ENCODE assay signal across 8 cellular contexts in the genomic region with DNA sequence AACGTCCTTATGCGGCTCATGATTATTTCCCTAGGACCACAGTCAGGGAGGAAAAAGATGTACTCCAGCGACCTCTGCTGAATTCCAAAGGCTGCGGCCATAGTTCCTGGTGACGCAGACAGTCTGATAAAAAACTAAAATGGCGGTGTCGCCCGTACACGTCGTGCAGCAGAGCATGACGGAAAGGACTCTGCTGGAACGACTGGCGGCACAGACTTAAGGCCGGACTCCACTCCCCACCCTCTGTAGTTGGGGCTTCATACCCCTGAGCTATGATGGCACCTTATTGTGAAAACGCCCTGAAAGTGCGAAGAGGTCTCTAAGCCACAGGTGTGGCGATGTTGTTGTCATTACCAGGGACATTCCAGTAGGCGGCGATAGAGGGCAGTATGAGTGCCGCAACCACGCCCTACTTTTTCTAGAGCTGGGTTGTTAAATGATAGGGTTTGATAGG.
DNase-seq lines count a peak whose midpoint lies in the region; ATAC-seq, FAIRE-seq and TF ChIP-seq lines count a peak whose summit lies in the region.

No MANE protein-coding gene starts in this region.

- H2BK12ac ChIP-seq in H1 (ENCODE audit: low read depth, low read length) = no peak overlapping the region

- H3K79me2 ChIP-seq in H1 (ENCODE audit: control insufficient read depth in 1 of 2, insufficient read depth in 2 of 2, low read length in 2 of 2) = no peaks in the 10 kb centered on the region

- POLR2A ChIA-PET in GM10248 (lab: Yijun Ruan, JAX) (no interaction called here), HEK293T (lab: Yijun Ruan, JAX) (no interaction called here), H1 (lab: Charles Lee; ENCODE audit: partially characterized antibody) (no interaction called here)
- POLR2A ChIA-PET in activated CD8-positive, alpha-beta T cell treated with anti-CD3 and anti-CD28 coated beads, Interleukin-2, amount 10 ng/mL, durations not matched to agents 7 days and 5 days (lab: Charles Lee) = interaction anchor here (0.6 kb wide), 1 partner anchor 1726 kb away, joined by 3 read pairs; no protein-coding TSS in a partner anchor

- no peak overlapping the region for H2AK5ac ChIP-seq in H1 (ENCODE audit: low read depth, low read length)

- no peak overlapping the region for H2BK20ac ChIP-seq in H1 (ENCODE audit: low read length)

- TF ChIP-seq POLR2A in H1 (IDR thresholded peaks at IDR 0.05; ENCODE audit: control extremely low read depth in 1 of 2, low read depth in 2 of 2, low read length in 2 of 2) = no peak

- peak; percentile 21 for DNase-seq in GM10248 (ENCODE audit: extremely low spot score)
- DNase-seq in HEK293T (ENCODE audit: extremely low spot score) = peak; percentile 51
- DNase-seq in NCI-H2171 (lab: John Stamatoyannopoulos, UW) = peak; percentile 14
- peak; percentile 59 for DNase-seq in activated CD8-positive, alpha-beta T cell treated with anti-CD3 and anti-CD28 coated beads, Interleukin-2, amount 10 ng/mL, durations not matched to agents 7 days and 5 days
- DNase-seq in H1 (ENCODE audit: low read depth in 1 of 2, low spot score in 2 of 2) = peak; percentile 13 to 60
- peak; percentile 11 for DNase-seq in middle frontal gyrus (ENCODE audit: extremely low spot score, low spot score)
- peak; percentile 15 for DNase-seq in stimulated activated CD8-positive, alpha-beta memory T cell treated with anti-CD3 and anti-CD28 coated beads, Interleukin-4, amount 100 ng/mL, for 24 hours (ENCODE audit: low read depth)
- DNase-seq in glomerular visceral epithelial cell (ENCODE audit: extremely low spot score) = no peak

- H3K4me3 ChIP-seq in H1 (ENCODE audit: extremely low read depth in 1 of 4, insufficient read depth in 2 of 4, low read depth in 3 of 4, low read length in 4 of 4) = peak overlapping the region; percentile 72 to 84 (median 78)

- no peak overlapping the region for H3K4ac ChIP-seq in H1 (replicated peaks; ENCODE audit: insufficient read length, low read depth, low read length)

- H3K4me1 Mint-ChIP-seq in activated CD8-positive, alpha-beta T cell treated with anti-CD3 and anti-CD28 coated beads, Interleukin-2, amount 10 ng/mL, durations not matched to agents 7 days and 5 days (ENCODE audit: low read depth) = peaks cover 2% of the 10 kb centered on the region

- no peak overlapping the region for H2BK15ac ChIP-seq in H1 (ENCODE audit: low read length)

- H3K9me3 ChIP-seq in H1 (ENCODE audit: insufficient read depth in 2 of 2, low read depth in 1 of 2, low read length in 1 of 2) = no peaks in the 10 kb centered on the region

- peak; percentile 83 for FAIRE-seq in H1 (lab: Jason Lieb, UNC)

- no peaks in the 10 kb centered on the region for H3K79me1 ChIP-seq in H1 (ENCODE audit: low read depth, low read length)

- peak overlapping the region; percentile 85 for H3K27ac Mint-ChIP-seq in activated CD8-positive, alpha-beta T cell treated with anti-CD3 and anti-CD28 coated beads, Interleukin-2, amount 10 ng/mL, durations not matched to agents 7 days and 5 days

- no peaks in the 10 kb centered on the region for H3K27me3 Mint-ChIP-seq in activated CD8-positive, alpha-beta T cell treated with anti-CD3 and anti-CD28 coated beads, Interleukin-2, amount 10 ng/mL, durations not matched to agents 7 days and 5 days (ENCODE audit: low read depth)

- 5% methylated on average over 18 of the region's 21 CpGs; no CpG with 5 or more reads in 1 of the 2 experiments for WGBS in H1 (ENCODE audit: extremely low coverage in 1 of 2, insufficient coverage in 1 of 2, insufficient read length in 1 of 2, insufficient replicate concordance in 2 of 2, low coverage in 1 of 2, low lambda C conversion rate in 2 of 2, missing lambda C conversion rate in 1 of 2), 2 experiments

- H3K23me2 ChIP-seq in H1 (ENCODE audit: low read depth, low read length) = no peaks in the 10 kb centered on the region

- peak overlapping the region; percentile 98 for H2AFZ ChIP-seq in H1 (ENCODE audit: low read length)

- no peaks in the 10 kb centered on the region for H4K20me1 ChIP-seq in H1 (replicated peaks in 1 of 2; ENCODE audit: control insufficient read depth in 1 of 2, insufficient read depth in 2 of 2, low read length in 2 of 2)

- no peaks in the 10 kb centered on the region for H3K36me3 ChIP-seq in H1 (ENCODE audit: control insufficient read depth in 2 of 4, insufficient read depth in 4 of 4, low read length in 3 of 4)

- H3K4me3 Mint-ChIP-seq in activated CD8-positive, alpha-beta T cell treated with anti-CD3 and anti-CD28 coated beads, Interleukin-2, amount 10 ng/mL, durations not matched to agents 7 days and 5 days = peak overlapping the region; percentile 83

- peak overlapping the region in 1 of 2 experiments; percentile 60; a peak in 3 of 4 replicates for H3K4me2 ChIP-seq in H1 (ENCODE audit: insufficient read depth in 1 of 2, low read depth in 2 of 2, low read length in 2 of 2)

- no peaks in the 10 kb centered on the region for H3K9me3 Mint-ChIP-seq in activated CD8-positive, alpha-beta T cell treated with anti-CD3 and anti-CD28 coated beads, Interleukin-2, amount 10 ng/mL, durations not matched to agents 7 days and 5 days (ENCODE audit: insufficient read depth)

- peak overlapping the region; percentile 67 for H4K5ac ChIP-seq in H1 (ENCODE audit: insufficient read length, low read depth, low read length)

- ATAC-seq in activated CD8-positive, alpha-beta T cell treated with anti-CD3 and anti-CD28 coated beads, Interleukin-2, amount 10 ng/mL, durations not matched to agents 7 days and 5 days = peak; percentile 90

- H2BK5ac ChIP-seq in H1 (ENCODE audit: low read depth, low read length) = 0 out of 2 replicates have a peak overlapping the region, but pooled peaks have one; percentile 66

- H3K9ac ChIP-seq in H1 (replicated peaks in 1 of 4; ENCODE audit: extremely low read depth in 1 of 4, low read depth in 3 of 4, low read length in 3 of 4) = peak overlapping the region in 3 of 4 experiments; percentile 72 to 88 (median 84); a peak in 6 of 7 replicates

- no peaks in the 10 kb centered on the region for H3K36me3 Mint-ChIP-seq in activated CD8-positive, alpha-beta T cell treated with anti-CD3 and anti-CD28 coated beads, Interleukin-2, amount 10 ng/mL, durations not matched to agents 7 days and 5 days (ENCODE audit: low read depth)

- H3K18ac ChIP-seq in H1 (ENCODE audit: extremely low read depth, low read length) = no peak overlapping the region; the same call in 1 of the 2 replicates

- TF ChIP-seq CTCF in GM10248 (IDR thresholded peaks at IDR 0.05; ENCODE audit: control extremely low read depth, extremely low read depth, low read depth, missing control alignments) (peak; percentile 33), H1 (IDR thresholded peaks at IDR 0.05; ENCODE audit: control extremely low read depth in 1 of 3, insufficient read depth in 1 of 3, low read depth in 1 of 3, low read length in 3 of 3) (peak in 2 of 3 experiments; percentile 41 to 58; a peak in 3 of 4 replicates)

- TF ChIP-seq RAD21 in H1 (IDR thresholded peaks at IDR 0.05 in 1 of 2, conservative IDR thresholded peaks at IDR 0.05 in 1 of 2; ENCODE audit: low read depth in 2 of 2, low read length in 2 of 2) = peak; percentile 65 to 69

- H4K91ac ChIP-seq in H1 (replicated peaks; ENCODE audit: insufficient read length, low read length) = no peak overlapping the region

- H3K14ac ChIP-seq in H1 (ENCODE audit: insufficient read length) = no peak overlapping the region

- no peak for TF ChIP-seq EP300 in H1 (IDR thresholded peaks at IDR 0.05; ENCODE audit: borderline replicate concordance in 1 of 2, low read depth in 2 of 2, low read length in 2 of 2)

- CTCF ChIA-PET in GM10248 (lab: Yijun Ruan, JAX) = interaction anchor here (0.7 to 3.6 kb wide), 20 partner anchors 11 to 1153 kb away, joined by 3 to 14 read pairs (median 4); no protein-coding TSS in a partner anchor
- CTCF ChIA-PET in HEK293T (lab: Yijun Ruan, JAX) = interaction anchor here (0.8 to 1.6 kb wide), 2 partner anchors 11 to 23 kb away, joined by 4 read pairs; no protein-coding TSS in a partner anchor
- CTCF ChIA-PET in activated CD8-positive, alpha-beta T cell treated with anti-CD3 and anti-CD28 coated beads, Interleukin-2, amount 10 ng/mL, durations not matched to agents 7 days and 5 days (lab: Charles Lee) = interaction anchor here (0.7 to 1.6 kb wide), 12 partner anchors 10 to 1147 kb away, joined by 3 to 6 read pairs (median 4); no protein-coding TSS in a partner anchor
- CTCF ChIA-PET in H1 (lab: Charles Lee; ENCODE audit: partially characterized antibody) = interaction anchor here (0.6 to 2.5 kb wide), 15 partner anchors 10 to 1149 kb away, joined by 3 to 12 read pairs (median 3); no protein-coding TSS in a partner anchor

- H2BK120ac ChIP-seq in H1 (replicated peaks; ENCODE audit: low read depth, low read length) = peak overlapping the region; percentile 72

- no peaks in the 10 kb centered on the region for H3K4me1 ChIP-seq in H1 (replicated peaks in 1 of 4; ENCODE audit: control insufficient read depth in 3 of 4, insufficient read depth in 4 of 4, low read length in 3 of 4)

- H3K27ac ChIP-seq in H1 (ENCODE audit: low read depth, low read length) = peak overlapping the region; percentile 77

- H3K27me3 ChIP-seq in H1 (replicated peaks in 1 of 4; ENCODE audit: control insufficient read depth in 3 of 4, extremely low read depth in 1 of 4, insufficient read depth in 3 of 4, low read length in 3 of 4) = no peaks in the 10 kb centered on the region

- H3K23ac ChIP-seq in H1 (ENCODE audit: insufficient read length) = no peak overlapping the region

- peak overlapping the region; percentile 82 for H3K56ac ChIP-seq in H1 (replicated peaks; ENCODE audit: insufficient read length, low read depth, low read length)

- H4K8ac ChIP-seq in H1 (ENCODE audit: extremely low read depth, insufficient read depth, low read length) = peak overlapping the region; percentile 93

TF ChIP-seq in HEK293T, 16 proteins besides CTCF, POLR2A, EP300 and RAD21:
- TF ChIP-seq ELF4 (IDR thresholded peaks at IDR 0.05) (no peak), HDGF (IDR thresholded peaks at IDR 0.05; ENCODE audit: borderline replicate concordance) (no peak), L3MBTL2 (conservative IDR thresholded peaks at IDR 0.05) (0 out of 2 replicates have a peak, but pooled peaks have one; percentile 17), BHLHE40 (IDR thresholded peaks at IDR 0.05; ENCODE audit: borderline replicate concordance) (no peak), ARNT (IDR thresholded peaks at IDR 0.05) (no peak), CTBP1 (IDR thresholded peaks at IDR 0.05; ENCODE audit: borderline replicate concordance) (no peak), SP1 (IDR thresholded peaks at IDR 0.05) (no peak)

TF ChIP-seq in H1, 55 proteins besides CTCF, POLR2A, EP300 and RAD21 (continues in another document):
- TF ChIP-seq TAF1 (IDR thresholded peaks at IDR 0.05; ENCODE audit: low read depth, low read length) (peak; percentile 36; the same call in 1 of the 2 replicates), KDM4A (IDR thresholded peaks at IDR 0.05; ENCODE audit: low read depth, low read length, severe bottlenecking) (peak; percentile 49), CREB1 (IDR thresholded peaks at IDR 0.05) (peak; percentile 55), TEAD4 (IDR thresholded peaks at IDR 0.05; ENCODE audit: low read depth, low read length) (0 out of 2 replicates have a peak, but pooled peaks have one; percentile 9)
- TF ChIP-seq, protein P1, sequence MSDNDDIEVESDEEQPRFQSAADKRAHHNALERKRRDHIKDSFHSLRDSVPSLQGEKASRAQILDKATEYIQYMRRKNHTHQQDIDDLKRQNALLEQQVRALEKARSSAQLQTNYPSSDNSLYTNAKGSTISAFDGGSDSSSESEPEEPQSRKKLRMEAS (IDR thresholded peaks at IDR 0.05) = no peak
